In the genomic region with DNA sequence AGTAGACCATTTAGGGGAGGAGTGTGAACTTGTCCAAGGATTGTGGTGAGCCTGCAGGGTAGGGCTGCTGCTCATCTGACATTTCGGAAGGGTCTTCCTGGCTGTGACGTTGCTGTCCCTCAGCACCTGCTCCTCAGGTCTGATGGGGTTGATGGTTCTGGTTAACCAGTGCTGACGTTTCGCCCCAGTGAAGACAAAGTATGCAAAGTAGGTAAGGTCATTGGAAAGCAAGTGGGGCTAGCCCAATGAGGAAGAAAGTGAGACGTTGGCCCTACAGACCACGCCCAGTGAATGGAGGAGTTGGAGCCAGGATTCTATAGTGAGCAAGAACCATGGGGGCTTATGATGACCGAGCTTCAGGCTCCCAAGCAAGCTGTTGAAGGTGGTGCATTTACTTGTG, we compare ENCODE assay signal across 11 cellular contexts. TPM values are rescaled to one million over a fixed set of nuclear protein-coding genes. Genes with fewer than 3 reads are reported as not detected.
DNase-seq lines count a peak whose midpoint lies in the region; ATAC-seq, FAIRE-seq and TF ChIP-seq lines count a peak whose summit lies in the region.
"Had no signal": no experiment of that assay in that cellular context is flagged by ENCODE, and none has a peak within 500 bp of the region (broad histone marks: within the 10 kb centered on the region; RNA-seq: fewer than 3 reads in every experiment).

No MANE protein-coding gene starts in this region.

- H3K27me3 ChIP-seq in rectal smooth muscle tissue (ENCODE audit: control insufficient read depth, insufficient read depth, low read length): no peaks in the 10 kb centered on the region
- H3K27me3 ChIP-seq: tibial nerve had no signal

- H3K27ac ChIP-seq in rectal smooth muscle tissue (ENCODE audit: low read depth, low read length): no peak overlapping the region
- H3K27ac ChIP-seq: tibial nerve had no signal

- no peak for TF ChIP-seq CTCF in endothelial cell (IDR thresholded peaks at IDR 0.05; ENCODE audit: unreplicated experiment)

- no peaks in the 10 kb centered on the region for H3K9me3 Mint-ChIP-seq in endothelial cell (ENCODE audit: unreplicated experiment)

- H3K4me3 ChIP-seq in rectal smooth muscle tissue (ENCODE audit: low read length): peak overlapping the region; percentile 19
- H3K4me3 ChIP-seq: tibial nerve had no signal

- peaks cover 6% of the 10 kb centered on the region for H3K27me3 Mint-ChIP-seq in endothelial cell (ENCODE audit: unreplicated experiment)

- no peak overlapping the region for H3K9ac ChIP-seq in rectal smooth muscle tissue (ENCODE audit: low read length)

- H3K4me3 Mint-ChIP-seq in endothelial cell (ENCODE audit: unreplicated experiment): no peak overlapping the region
- H3K4me3 Mint-ChIP-seq: CD4-positive, alpha-beta memory T cell had no signal

- FAIRE-seq in frontal cortex (lab: Jason Lieb, UNC): no peak

- DNase-seq in endothelial cell (ENCODE audit: low spot score) (no peak), SIG-M5 treated with dmso at 0.1 percent for 504 hours (lab: John Stamatoyannopoulos, UW; ENCODE audit: unreplicated experiment) (no peak), KG1 (lab: John Stamatoyannopoulos, UW) (no peak), frontal cortex (ENCODE audit: low spot score in 2 of 2) (no peak)
- DNase-seq: CD4-positive, alpha-beta memory T cell; NCI-H345 had no signal

- H3K4me1 ChIP-seq in rectal smooth muscle tissue (ENCODE audit: control insufficient read depth, insufficient read depth, low read length): no peaks in the 10 kb centered on the region

- peaks cover 3% of the 10 kb centered on the region for H3K36me3 Mint-ChIP-seq in endothelial cell (ENCODE audit: low read depth, unreplicated experiment)
- H3K36me3 Mint-ChIP-seq: CD4-positive, alpha-beta memory T cell had no signal

- H3K27ac Mint-ChIP-seq in endothelial cell (ENCODE audit: unreplicated experiment): no peak overlapping the region

- no peaks in the 10 kb centered on the region for H3K36me3 ChIP-seq in rectal smooth muscle tissue (ENCODE audit: control insufficient read depth, insufficient read depth, low read length)
- H3K36me3 ChIP-seq: tibial nerve had no signal

- ATAC-seq in GM18907 (IDR thresholded peaks at IDR 0.05; ENCODE audit: unreplicated experiment) (peak; percentile 69), HG02759 (IDR thresholded peaks at IDR 0.05; ENCODE audit: unreplicated experiment) (peak; percentile 64), HG03521 (IDR thresholded peaks at IDR 0.05; ENCODE audit: unreplicated experiment) (peak; percentile 46)

- peaks cover 11% of the 10 kb centered on the region for H3K4me1 Mint-ChIP-seq in endothelial cell (ENCODE audit: unreplicated experiment)

RNA-seq across cellular contexts. Expression of a gene that starts 33.4 kb away (rescaled TPM):
- total RNA-seq in endothelial cell (ENCODE audit: unreplicated experiment) (0.92 TPM), frontal cortex (4.1 TPM)
